ENCODE assay signal across 8 cellular contexts in genomic region chr6:82040405-82041221, GRCh38.
DNase-seq lines count a peak whose midpoint lies in the region; ATAC-seq and TF ChIP-seq lines count a peak whose summit lies in the region.

No MANE protein-coding gene starts in this region.

- H3K9me3 ChIP-seq in SJSA1 (replicated peaks) (no peaks in the 10 kb centered on the region), fibroblast of lung (ENCODE audit: control insufficient read depth, insufficient read depth, low read depth, low read length) (no peaks in the 10 kb centered on the region), neural progenitor cell (ENCODE audit: low read depth) (no peaks in the 10 kb centered on the region)

- no peak overlapping the region for H3K27ac Mint-ChIP-seq in activated CD4-positive, alpha-beta T cell treated with anti-CD3 and anti-CD28 coated beads for 36 hours
- H3K27ac Mint-ChIP-seq in neural progenitor cell: peak overlapping the region; percentile 61

- no peaks in the 10 kb centered on the region for H3K9me3 Mint-ChIP-seq in activated CD4-positive, alpha-beta T cell treated with anti-CD3 and anti-CD28 coated beads for 36 hours (ENCODE audit: low read depth)
- H3K9me3 Mint-ChIP-seq in neural progenitor cell: no peaks in the 10 kb centered on the region

- H3K36me3 ChIP-seq in SJSA1 (no peaks in the 10 kb centered on the region), fibroblast of lung (ENCODE audit: control insufficient read depth, insufficient read depth, low read length) (no peaks in the 10 kb centered on the region), neural progenitor cell (no peaks in the 10 kb centered on the region)

- no peaks in the 10 kb centered on the region for H3F3A ChIP-seq in neural progenitor cell (ENCODE audit: low read depth)

- H3K27ac ChIP-seq in SJSA1: no peak overlapping the region
- no peak overlapping the region for H3K27ac ChIP-seq in fibroblast of lung (ENCODE audit: insufficient read depth, low read length)
- H3K27ac ChIP-seq in neural progenitor cell: no peak overlapping the region

- H3K4me1 Mint-ChIP-seq in activated CD4-positive, alpha-beta T cell treated with anti-CD3 and anti-CD28 coated beads for 36 hours: no peaks in the 10 kb centered on the region
- H3K4me1 Mint-ChIP-seq in neural progenitor cell: no peaks in the 10 kb centered on the region

- DNase-seq in activated CD4-positive, alpha-beta T cell treated with anti-CD3 and anti-CD28 coated beads for 36 hours: peak; percentile 25
- DNase-seq in activated CD4-positive, alpha-beta T cell treated with anti-CD3 and anti-CD28 coated beads, Interleukin-2, amount 50 U/mL, for 1 hour: no peak
- peak; percentile 36 for DNase-seq in HuH-7 (ENCODE audit: low spot score)
- peak; percentile 47 to 56 for DNase-seq in SJSA1 (ENCODE audit: low read depth in 1 of 2, low spot score in 2 of 2)
- DNase-seq in fibroblast of lung (ENCODE audit: low read depth in 2 of 2): peak; percentile 48 to 67
- peak; percentile 67 for DNase-seq in neural progenitor cell (ENCODE audit: low spot score)
- DNase-seq in NK-92 treated with Interleukin-12 subunit alpha and Interleukin-12 subunit beta, amount 100 ng/mL, for 24 hours (lab: John Stamatoyannopoulos, UW): no peak

- H3K4me1 ChIP-seq in SJSA1 (replicated peaks) (0 out of 2 replicates have a peak, but pooled peaks cover 4% of the 10 kb centered on the region), fibroblast of lung (ENCODE audit: control insufficient read depth, extremely low read depth, insufficient read depth, low read length) (peaks cover 2% of the 10 kb centered on the region), neural progenitor cell (peaks cover 6% of the 10 kb centered on the region)

- H3K4me3 ChIP-seq in SJSA1 (no peak overlapping the region), fibroblast of lung (replicated peaks in 1 of 4; ENCODE audit: control extremely low read depth in 1 of 4, insufficient read depth in 1 of 4, low read depth in 3 of 4, low read length in 4 of 4) (no peak overlapping the region), neural progenitor cell (no peak overlapping the region)

- ATAC-seq in activated CD4-positive, alpha-beta T cell treated with anti-CD3 and anti-CD28 coated beads for 36 hours: no peak
- ATAC-seq in GM21619 (IDR thresholded peaks at IDR 0.05; ENCODE audit: unreplicated experiment): peak; percentile 86

- H2AFZ ChIP-seq in fibroblast of lung (ENCODE audit: low read length) (peak overlapping the region; percentile 69), neural progenitor cell (replicated peaks) (peak overlapping the region; percentile 40)

- H3K4me3 Mint-ChIP-seq in activated CD4-positive, alpha-beta T cell treated with anti-CD3 and anti-CD28 coated beads for 36 hours: no peak overlapping the region
- H3K4me3 Mint-ChIP-seq in neural progenitor cell: no peak overlapping the region

- intact Hi-C loops in activated CD4-positive, alpha-beta T cell treated with anti-CD3 and anti-CD28 coated beads for 36 hours (cut with DNase I, micrococcal nuclease): no loop called here

- POLR2A ChIA-PET in activated CD4-positive, alpha-beta T cell treated with anti-CD3 and anti-CD28 coated beads for 36 hours (lab: Charles Lee): no interaction called here

- H3K4me2 ChIP-seq in fibroblast of lung (ENCODE audit: extremely low read depth, insufficient read depth, low read length) (no peak overlapping the region), neural progenitor cell (no peak overlapping the region)

- CTCF ChIA-PET in activated CD4-positive, alpha-beta T cell treated with anti-CD3 and anti-CD28 coated beads for 36 hours (lab: Charles Lee): interaction anchor here (0.7 to 1.7 kb wide), 2 partner anchors 13 to 1890 kb away, joined by 3 read pairs; no protein-coding TSS in a partner anchor

- no peaks in the 10 kb centered on the region for H4K20me1 ChIP-seq in fibroblast of lung (ENCODE audit: control insufficient read depth, extremely low read depth, insufficient read depth, low read length)
- H4K20me1 ChIP-seq in neural progenitor cell (ENCODE audit: low read depth): no peaks in the 10 kb centered on the region

- no peaks in the 10 kb centered on the region for H3K27me3 ChIP-seq in SJSA1 (replicated peaks)
- no peaks in the 10 kb centered on the region for H3K27me3 ChIP-seq in fibroblast of lung (ENCODE audit: control insufficient read depth, insufficient read depth, low read length)
- H3K27me3 ChIP-seq in neural progenitor cell: no peaks in the 10 kb centered on the region

- H3K9ac ChIP-seq in fibroblast of lung (ENCODE audit: insufficient read depth, low read length) (no peak overlapping the region), neural progenitor cell (no peak overlapping the region)

- H3K79me2 ChIP-seq in fibroblast of lung (ENCODE audit: control insufficient read depth, insufficient read depth, low read length) (no peaks in the 10 kb centered on the region), neural progenitor cell (ENCODE audit: low read depth) (no peaks in the 10 kb centered on the region)

- peak; percentile 86 to 89 for TF ChIP-seq CTCF in fibroblast of lung (conservative IDR thresholded peaks at IDR 0.05 in 1 of 2, IDR thresholded peaks at IDR 0.05 in 1 of 2; ENCODE audit: low read depth in 1 of 2, low read length in 2 of 2)
- peak; percentile 79 for TF ChIP-seq CTCF in neural progenitor cell (IDR thresholded peaks at IDR 0.05)

- peaks cover 4% of the 10 kb centered on the region for H3K27me3 Mint-ChIP-seq in activated CD4-positive, alpha-beta T cell treated with anti-CD3 and anti-CD28 coated beads for 36 hours
- H3K27me3 Mint-ChIP-seq in neural progenitor cell (ENCODE audit: insufficient read depth, low read depth): peaks cover 2% of the 10 kb centered on the region

- H3K36me3 Mint-ChIP-seq in activated CD4-positive, alpha-beta T cell treated with anti-CD3 and anti-CD28 coated beads for 36 hours (ENCODE audit: low read depth): no peaks in the 10 kb centered on the region
- no peaks in the 10 kb centered on the region for H3K36me3 Mint-ChIP-seq in neural progenitor cell

Comparison
In these comparisons a context has a peak if more than half of its experiments do, and no peak if none do; other contexts are left out.
1. DNase-seq: peak in activated CD4-positive, alpha-beta T cell treated with anti-CD3 and anti-CD28 coated beads for 36 hours (single experiment), HuH-7 (single experiment), SJSA1 (2 of 2), fibroblast of lung (2 of 2) and neural progenitor cell (single experiment); none in activated CD4-positive, alpha-beta T cell treated with anti-CD3 and anti-CD28 coated beads, Interleukin-2, amount 50 U/mL, for 1 hour (single experiment) and NK-92 treated with Interleukin-12 subunit alpha and Interleukin-12 subunit beta, amount 100 ng/mL, for 24 hours (single experiment).